1 cellular context compared by ENCODE assay signal in the genomic region with DNA sequence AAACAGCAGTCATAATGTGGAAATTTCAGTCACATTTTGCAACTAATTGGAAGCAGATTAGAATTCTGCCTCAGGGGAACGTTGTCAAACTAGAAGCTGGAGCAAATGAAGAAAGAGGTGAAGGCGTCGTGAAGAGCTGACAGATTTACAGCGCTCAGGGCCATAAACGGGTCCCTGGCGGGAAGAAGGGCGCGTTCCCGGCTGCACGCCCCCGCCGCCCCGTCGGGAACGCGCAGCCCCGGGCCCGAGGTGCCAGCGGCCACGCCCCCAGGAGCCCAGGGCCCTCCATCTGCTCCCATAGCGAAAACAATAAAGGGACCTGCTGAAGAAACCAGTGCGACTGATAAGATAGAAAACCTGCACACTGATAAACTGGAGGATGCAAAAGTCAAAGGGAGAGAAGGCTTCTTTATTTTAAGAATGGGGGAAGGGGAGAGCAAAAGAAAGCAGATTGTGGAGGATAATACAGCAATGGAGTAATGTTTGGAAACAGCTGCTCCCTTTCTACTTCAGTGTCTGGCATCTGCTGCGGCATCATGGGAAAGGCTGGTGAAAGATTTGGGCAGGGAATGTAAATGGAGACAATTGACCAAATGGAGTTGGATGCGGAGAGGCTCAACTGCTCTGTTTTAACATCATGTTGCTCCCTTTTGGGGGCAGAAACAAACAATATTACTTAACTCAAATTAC.
A peak's percentile ranks its signal among the peaks of the same experiment; 100 is the strongest.
TF ChIP-seq lines count a peak whose summit lies in the region.

No MANE protein-coding gene starts in this region.

TF ChIP-seq in HEK293, 187 proteins besides CTCF, POLR2A, EP300 and RAD21 (continued from another document and continues in another):
- TF ChIP-seq, protein P1, sequence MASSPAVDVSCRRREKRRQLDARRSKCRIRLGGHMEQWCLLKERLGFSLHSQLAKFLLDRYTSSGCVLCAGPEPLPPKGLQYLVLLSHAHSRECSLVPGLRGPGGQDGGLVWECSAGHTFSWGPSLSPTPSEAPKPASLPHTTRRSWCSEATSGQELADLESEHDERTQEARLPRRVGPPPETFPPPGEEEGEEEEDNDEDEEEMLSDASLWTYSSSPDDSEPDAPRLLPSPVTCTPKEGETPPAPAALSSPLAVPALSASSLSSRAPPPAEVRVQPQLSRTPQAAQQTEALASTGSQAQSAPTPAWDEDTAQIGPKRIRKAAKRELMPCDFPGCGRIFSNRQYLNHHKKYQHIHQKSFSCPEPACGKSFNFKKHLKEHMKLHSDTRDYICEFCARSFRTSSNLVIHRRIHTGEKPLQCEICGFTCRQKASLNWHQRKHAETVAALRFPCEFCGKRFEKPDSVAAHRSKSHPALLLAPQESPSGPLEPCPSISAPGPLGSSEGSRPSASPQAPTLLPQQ (tag by site-specific recombination; IDR thresholded peaks at IDR 0.05): peak; percentile 91
- TF ChIP-seq, protein P2, sequence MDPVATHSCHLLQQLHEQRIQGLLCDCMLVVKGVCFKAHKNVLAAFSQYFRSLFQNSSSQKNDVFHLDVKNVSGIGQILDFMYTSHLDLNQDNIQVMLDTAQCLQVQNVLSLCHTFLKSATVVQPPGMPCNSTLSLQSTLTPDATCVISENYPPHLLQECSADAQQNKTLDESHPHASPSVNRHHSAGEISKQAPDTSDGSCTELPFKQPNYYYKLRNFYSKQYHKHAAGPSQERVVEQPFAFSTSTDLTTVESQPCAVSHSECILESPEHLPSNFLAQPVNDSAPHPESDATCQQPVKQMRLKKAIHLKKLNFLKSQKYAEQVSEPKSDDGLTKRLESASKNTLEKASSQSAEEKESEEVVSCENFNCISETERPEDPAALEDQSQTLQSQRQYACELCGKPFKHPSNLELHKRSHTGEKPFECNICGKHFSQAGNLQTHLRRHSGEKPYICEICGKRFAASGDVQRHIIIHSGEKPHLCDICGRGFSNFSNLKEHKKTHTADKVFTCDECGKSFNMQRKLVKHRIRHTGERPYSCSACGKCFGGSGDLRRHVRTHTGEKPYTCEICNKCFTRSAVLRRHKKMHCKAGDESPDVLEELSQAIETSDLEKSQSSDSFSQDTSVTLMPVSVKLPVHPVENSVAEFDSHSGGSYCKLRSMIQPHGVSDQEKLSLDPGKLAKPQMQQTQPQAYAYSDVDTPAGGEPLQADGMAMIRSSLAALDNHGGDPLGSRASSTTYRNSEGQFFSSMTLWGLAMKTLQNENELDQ (tag by site-specific recombination; IDR thresholded peaks at IDR 0.05; ENCODE audit: low read depth): peak; percentile 72; the same call in 1 of the 2 replicates
- no peak for TF ChIP-seq ZNF768 (tag by site-specific recombination; IDR thresholded peaks at IDR 0.05)
- TF ChIP-seq, protein P3, sequence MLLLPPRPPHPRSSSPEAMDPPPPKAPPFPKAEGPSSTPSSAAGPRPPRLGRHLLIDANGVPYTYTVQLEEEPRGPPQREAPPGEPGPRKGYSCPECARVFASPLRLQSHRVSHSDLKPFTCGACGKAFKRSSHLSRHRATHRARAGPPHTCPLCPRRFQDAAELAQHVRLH (tag by site-specific recombination; IDR thresholded peaks at IDR 0.05): peak; percentile 92; the same call in 1 of the 2 replicates
- peak; percentile 95 for TF ChIP-seq KLF16 (tag by site-specific recombination; IDR thresholded peaks at IDR 0.05)
- TF ChIP-seq, protein P4, sequence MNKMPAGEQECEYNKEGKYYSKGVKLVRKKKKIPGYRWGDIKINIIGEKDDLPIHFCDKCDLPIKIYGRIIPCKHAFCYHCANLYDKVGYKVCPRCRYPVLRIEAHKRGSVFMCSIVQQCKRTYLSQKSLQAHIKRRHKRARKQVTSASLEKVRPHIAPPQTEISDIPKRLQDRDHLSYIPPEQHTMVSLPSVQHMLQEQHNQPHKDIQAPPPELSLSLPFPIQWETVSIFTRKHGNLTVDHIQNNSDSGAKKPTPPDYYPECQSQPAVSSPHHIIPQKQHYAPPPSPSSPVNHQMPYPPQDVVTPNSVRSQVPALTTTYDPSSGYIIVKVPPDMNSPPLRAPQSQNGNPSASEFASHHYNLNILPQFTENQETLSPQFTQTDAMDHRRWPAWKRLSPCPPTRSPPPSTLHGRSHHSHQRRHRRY (tag by site-specific recombination; IDR thresholded peaks at IDR 0.05): peak; percentile 77; the same call in 1 of the 2 replicates
- TF ChIP-seq ZNF335 (tag by site-specific recombination; conservative IDR thresholded peaks at IDR 0.05): peak; percentile 50
- TF ChIP-seq ZNF121 (tag by site-specific recombination; IDR thresholded peaks at IDR 0.05): peak; percentile 54; the same call in 1 of the 2 replicates
- peak; percentile 95 for TF ChIP-seq GFI1B (tag by site-specific recombination; IDR thresholded peaks at IDR 0.05)
- TF ChIP-seq, protein P5, sequence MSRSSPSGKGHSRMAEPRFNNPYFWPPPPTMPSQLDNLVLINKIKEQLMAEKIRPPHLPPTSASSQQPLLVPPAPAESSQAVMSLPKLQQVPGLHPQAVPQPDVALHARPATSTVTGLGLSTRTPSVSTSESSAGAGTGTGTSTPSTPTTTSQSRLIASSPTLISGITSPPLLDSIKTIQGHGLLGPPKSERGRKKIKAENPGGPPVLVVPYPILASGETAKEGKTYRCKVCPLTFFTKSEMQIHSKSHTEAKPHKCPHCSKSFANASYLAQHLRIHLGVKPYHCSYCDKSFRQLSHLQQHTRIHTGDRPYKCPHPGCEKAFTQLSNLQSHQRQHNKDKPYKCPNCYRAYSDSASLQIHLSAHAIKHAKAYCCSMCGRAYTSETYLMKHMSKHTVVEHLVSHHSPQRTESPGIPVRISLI (tag by site-specific recombination; IDR thresholded peaks at IDR 0.05): peak; percentile 94
- TF ChIP-seq EGR2 (tag by site-specific recombination; IDR thresholded peaks at IDR 0.05; ENCODE audit: low read depth): peak; percentile 91
- peak; percentile 92 for TF ChIP-seq ZSCAN23 (tag by site-specific recombination; IDR thresholded peaks at IDR 0.05)
- peak; percentile 99 for TF ChIP-seq ZXDB (tag by site-specific recombination; IDR thresholded peaks at IDR 0.05)
- peak; percentile 93 for TF ChIP-seq MYNN (tag by site-specific recombination; IDR thresholded peaks at IDR 0.05; ENCODE audit: borderline replicate concordance)
- peak; percentile 96 for TF ChIP-seq KLF9 (tag by site-specific recombination; IDR thresholded peaks at IDR 0.05; ENCODE audit: low read depth)
- TF ChIP-seq ZNF610 (tag by site-specific recombination; IDR thresholded peaks at IDR 0.05; ENCODE audit: borderline replicate concordance): peak; percentile 85; the same call in 1 of the 2 replicates
- peak; percentile 92 for TF ChIP-seq ZBTB7A (tag by site-specific recombination; IDR thresholded peaks at IDR 0.05; ENCODE audit: low read depth)
- TF ChIP-seq ZNF626 (tag by site-specific recombination; IDR thresholded peaks at IDR 0.05): 0 out of 2 replicates have a peak, but pooled peaks have one; percentile 52
- TF ChIP-seq, protein P6, sequence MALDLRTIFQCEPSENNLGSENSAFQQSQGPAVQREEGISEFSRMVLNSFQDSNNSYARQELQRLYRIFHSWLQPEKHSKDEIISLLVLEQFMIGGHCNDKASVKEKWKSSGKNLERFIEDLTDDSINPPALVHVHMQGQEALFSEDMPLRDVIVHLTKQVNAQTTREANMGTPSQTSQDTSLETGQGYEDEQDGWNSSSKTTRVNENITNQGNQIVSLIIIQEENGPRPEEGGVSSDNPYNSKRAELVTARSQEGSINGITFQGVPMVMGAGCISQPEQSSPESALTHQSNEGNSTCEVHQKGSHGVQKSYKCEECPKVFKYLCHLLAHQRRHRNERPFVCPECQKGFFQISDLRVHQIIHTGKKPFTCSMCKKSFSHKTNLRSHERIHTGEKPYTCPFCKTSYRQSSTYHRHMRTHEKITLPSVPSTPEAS (tag by site-specific recombination; IDR thresholded peaks at IDR 0.05): peak; percentile 83
- TF ChIP-seq HOXA7 (CRISPR knock-in tag; IDR thresholded peaks at IDR 0.05; ENCODE audit: borderline replicate concordance): no peak
- TF ChIP-seq, protein P7, sequence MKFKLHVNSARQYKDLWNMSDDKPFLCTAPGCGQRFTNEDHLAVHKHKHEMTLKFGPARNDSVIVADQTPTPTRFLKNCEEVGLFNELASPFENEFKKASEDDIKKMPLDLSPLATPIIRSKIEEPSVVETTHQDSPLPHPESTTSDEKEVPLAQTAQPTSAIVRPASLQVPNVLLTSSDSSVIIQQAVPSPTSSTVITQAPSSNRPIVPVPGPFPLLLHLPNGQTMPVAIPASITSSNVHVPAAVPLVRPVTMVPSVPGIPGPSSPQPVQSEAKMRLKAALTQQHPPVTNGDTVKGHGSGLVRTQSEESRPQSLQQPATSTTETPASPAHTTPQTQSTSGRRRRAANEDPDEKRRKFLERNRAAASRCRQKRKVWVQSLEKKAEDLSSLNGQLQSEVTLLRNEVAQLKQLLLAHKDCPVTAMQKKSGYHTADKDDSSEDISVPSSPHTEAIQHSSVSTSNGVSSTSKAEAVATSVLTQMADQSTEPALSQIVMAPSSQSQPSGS (tag by site-specific recombination; IDR thresholded peaks at IDR 0.05; ENCODE audit: low read depth): no peak; the same call in 1 of the 2 replicates
- peak; percentile 100 for TF ChIP-seq ZBTB17 (tag by site-specific recombination; IDR thresholded peaks at IDR 0.05)
- TF ChIP-seq, protein P8, sequence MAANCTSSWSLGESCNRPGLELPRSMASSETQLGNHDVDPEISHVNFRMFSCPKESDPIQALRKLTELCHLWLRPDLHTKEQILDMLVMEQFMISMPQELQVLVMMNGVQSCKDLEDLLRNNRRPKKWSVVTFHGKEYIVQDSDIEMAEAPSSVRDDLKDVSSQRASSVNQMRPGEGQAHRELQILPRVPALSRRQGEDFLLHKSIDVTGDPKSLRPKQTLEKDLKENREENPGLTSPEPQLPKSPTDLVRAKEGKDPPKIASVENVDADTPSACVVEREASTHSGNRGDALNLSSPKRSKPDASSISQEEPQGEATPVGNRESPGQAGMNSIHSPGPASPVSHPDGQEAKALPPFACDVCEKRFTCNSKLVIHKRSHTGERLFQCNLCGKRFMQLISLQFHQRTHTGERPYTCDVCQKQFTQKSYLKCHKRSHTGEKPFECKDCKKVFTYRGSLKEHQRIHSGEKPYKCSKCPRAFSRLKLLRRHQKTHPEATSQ (tag by site-specific recombination; IDR thresholded peaks at IDR 0.05): peak; percentile 88; the same call in 1 of the 2 replicates
- peak; percentile 99 for TF ChIP-seq KLF7 (tag by site-specific recombination; IDR thresholded peaks at IDR 0.05; ENCODE audit: borderline replicate concordance)
- TF ChIP-seq ZNF600 (tag by site-specific recombination; IDR thresholded peaks at IDR 0.05): peak; percentile 77; the same call in 1 of the 2 replicates
- TF ChIP-seq ZFP3 (tag by site-specific recombination; IDR thresholded peaks at IDR 0.05; ENCODE audit: low read depth): peak; percentile 48; the same call in 1 of the 2 replicates
- TF ChIP-seq OVOL3 (tag by site-specific recombination; IDR thresholded peaks at IDR 0.05): peak; percentile 99
- peak; percentile 100 for TF ChIP-seq ZNF843 (tag by site-specific recombination; IDR thresholded peaks at IDR 0.05)
- no peak for TF ChIP-seq MEIS1 (CRISPR knock-in tag; IDR thresholded peaks at IDR 0.05; ENCODE audit: borderline replicate concordance)
- TF ChIP-seq, protein P9, sequence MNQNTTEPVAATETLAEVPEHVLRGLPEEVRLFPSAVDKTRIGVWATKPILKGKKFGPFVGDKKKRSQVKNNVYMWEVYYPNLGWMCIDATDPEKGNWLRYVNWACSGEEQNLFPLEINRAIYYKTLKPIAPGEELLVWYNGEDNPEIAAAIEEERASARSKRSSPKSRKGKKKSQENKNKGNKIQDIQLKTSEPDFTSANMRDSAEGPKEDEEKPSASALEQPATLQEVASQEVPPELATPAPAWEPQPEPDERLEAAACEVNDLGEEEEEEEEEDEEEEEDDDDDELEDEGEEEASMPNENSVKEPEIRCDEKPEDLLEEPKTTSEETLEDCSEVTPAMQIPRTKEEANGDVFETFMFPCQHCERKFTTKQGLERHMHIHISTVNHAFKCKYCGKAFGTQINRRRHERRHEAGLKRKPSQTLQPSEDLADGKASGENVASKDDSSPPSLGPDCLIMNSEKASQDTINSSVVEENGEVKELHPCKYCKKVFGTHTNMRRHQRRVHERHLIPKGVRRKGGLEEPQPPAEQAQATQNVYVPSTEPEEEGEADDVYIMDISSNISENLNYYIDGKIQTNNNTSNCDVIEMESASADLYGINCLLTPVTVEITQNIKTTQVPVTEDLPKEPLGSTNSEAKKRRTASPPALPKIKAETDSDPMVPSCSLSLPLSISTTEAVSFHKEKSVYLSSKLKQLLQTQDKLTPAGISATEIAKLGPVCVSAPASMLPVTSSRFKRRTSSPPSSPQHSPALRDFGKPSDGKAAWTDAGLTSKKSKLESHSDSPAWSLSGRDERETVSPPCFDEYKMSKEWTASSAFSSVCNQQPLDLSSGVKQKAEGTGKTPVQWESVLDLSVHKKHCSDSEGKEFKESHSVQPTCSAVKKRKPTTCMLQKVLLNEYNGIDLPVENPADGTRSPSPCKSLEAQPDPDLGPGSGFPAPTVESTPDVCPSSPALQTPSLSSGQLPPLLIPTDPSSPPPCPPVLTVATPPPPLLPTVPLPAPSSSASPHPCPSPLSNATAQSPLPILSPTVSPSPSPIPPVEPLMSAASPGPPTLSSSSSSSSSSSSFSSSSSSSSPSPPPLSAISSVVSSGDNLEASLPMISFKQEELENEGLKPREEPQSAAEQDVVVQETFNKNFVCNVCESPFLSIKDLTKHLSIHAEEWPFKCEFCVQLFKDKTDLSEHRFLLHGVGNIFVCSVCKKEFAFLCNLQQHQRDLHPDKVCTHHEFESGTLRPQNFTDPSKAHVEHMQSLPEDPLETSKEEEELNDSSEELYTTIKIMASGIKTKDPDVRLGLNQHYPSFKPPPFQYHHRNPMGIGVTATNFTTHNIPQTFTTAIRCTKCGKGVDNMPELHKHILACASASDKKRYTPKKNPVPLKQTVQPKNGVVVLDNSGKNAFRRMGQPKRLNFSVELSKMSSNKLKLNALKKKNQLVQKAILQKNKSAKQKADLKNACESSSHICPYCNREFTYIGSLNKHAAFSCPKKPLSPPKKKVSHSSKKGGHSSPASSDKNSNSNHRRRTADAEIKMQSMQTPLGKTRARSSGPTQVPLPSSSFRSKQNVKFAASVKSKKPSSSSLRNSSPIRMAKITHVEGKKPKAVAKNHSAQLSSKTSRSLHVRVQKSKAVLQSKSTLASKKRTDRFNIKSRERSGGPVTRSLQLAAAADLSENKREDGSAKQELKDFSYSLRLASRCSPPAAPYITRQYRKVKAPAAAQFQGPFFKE (tag by site-specific recombination; IDR thresholded peaks at IDR 0.05; ENCODE audit: borderline replicate concordance): no peak
- no peak for TF ChIP-seq ZNF473 (tag by site-specific recombination; IDR thresholded peaks at IDR 0.05)
- TF ChIP-seq ZNF785 (tag by site-specific recombination; IDR thresholded peaks at IDR 0.05): no peak
- TF ChIP-seq ZNF76 (tag by site-specific recombination; IDR thresholded peaks at IDR 0.05; ENCODE audit: borderline replicate concordance, low read depth): peak; percentile 81
- no peak for TF ChIP-seq ZNF416 (tag by site-specific recombination; IDR thresholded peaks at IDR 0.05)
- no peak for TF ChIP-seq ZNF48 (tag by site-specific recombination; IDR thresholded peaks at IDR 0.05)
- peak; percentile 87 for TF ChIP-seq GLIS1 (tag by site-specific recombination; IDR thresholded peaks at IDR 0.05)
- TF ChIP-seq ZBTB21 (tag by site-specific recombination; IDR thresholded peaks at IDR 0.05): no peak; the same call in 1 of the 2 replicates
- TF ChIP-seq ZNF560 (tag by site-specific recombination; IDR thresholded peaks at IDR 0.05; ENCODE audit: borderline replicate concordance): no peak
- TF ChIP-seq KLF1 (tag by site-specific recombination; IDR thresholded peaks at IDR 0.05): peak; percentile 98
